ENCODE assay signal across 8 cellular contexts in the genomic region with DNA sequence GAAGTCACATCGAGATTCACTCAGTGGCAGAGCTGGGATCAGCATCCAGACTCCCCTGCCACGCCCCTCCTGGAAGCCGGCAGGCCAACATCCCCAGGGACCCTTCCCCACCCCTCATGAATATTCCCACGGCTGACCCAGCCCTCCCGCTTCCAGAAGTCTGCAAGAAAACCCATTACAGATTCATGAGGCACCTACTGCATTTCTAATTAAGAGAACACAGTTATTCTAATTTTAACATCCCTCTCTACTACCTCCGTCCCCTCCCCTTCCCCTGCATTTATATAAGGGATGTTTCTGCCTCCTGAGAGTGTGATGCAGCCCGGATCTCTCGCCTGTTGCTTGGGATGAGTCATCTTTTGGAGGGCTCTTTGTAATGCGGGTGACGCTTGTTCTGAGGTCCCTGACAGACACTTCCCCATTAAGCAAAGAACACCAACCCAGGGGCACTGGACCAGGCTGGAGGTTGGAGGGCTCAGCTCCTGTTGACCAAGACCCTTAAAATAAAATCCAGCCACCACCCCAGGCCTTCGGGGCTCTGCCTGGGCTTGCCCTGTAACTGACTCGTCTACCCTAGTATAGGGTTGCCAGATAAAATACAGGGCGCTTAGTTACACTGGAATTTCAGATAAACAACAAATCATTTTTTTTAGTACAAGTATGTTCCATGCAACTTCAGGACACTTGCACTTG.
DNase-seq lines count a peak whose midpoint lies in the region; ATAC-seq and TF ChIP-seq lines count a peak whose summit lies in the region.

No MANE protein-coding gene starts in this region.

- H3K27me3 ChIP-seq in right cardiac atrium (ENCODE audit: control insufficient read depth, insufficient read depth) (no peaks in the 10 kb centered on the region), esophagus muscularis mucosa (peaks cover 0 to 6% (median 0%) of the 10 kb centered on the region in 4 donors)

- H3K27ac ChIP-seq in right cardiac atrium (ENCODE audit: low read length) (no peak overlapping the region), esophagus muscularis mucosa (replicated peaks in 1 of 4) (no peak overlapping the region)

- peak; percentile 75 for ATAC-seq in HG02759 (IDR thresholded peaks at IDR 0.05; ENCODE audit: unreplicated experiment)
- ATAC-seq in right cardiac atrium, result peak; percentile 59 to 77
- ATAC-seq in GM19397 (IDR thresholded peaks at IDR 0.05; ENCODE audit: unreplicated experiment), result no peak

- H3K9me3 ChIP-seq in right cardiac atrium (ENCODE audit: control insufficient read depth, low read length) (no peaks in the 10 kb centered on the region), esophagus muscularis mucosa (no peaks in the 10 kb centered on the region)

- TF ChIP-seq POLR2A in esophagus muscularis mucosa (IDR thresholded peaks at IDR 0.05; ENCODE audit: low read depth), result no peak

- TF ChIP-seq EP300 in esophagus muscularis mucosa (IDR thresholded peaks at IDR 0.05), result no peak

- intact Hi-C loops in right cardiac atrium (cut with DNase I), result loop anchor here in 1 of 4 donors (10.0 kb wide), 1 partner anchor 197 kb away; no protein-coding TSS in a partner anchor
- intact Hi-C loops in esophagus muscularis mucosa (cut with DNase I), result no loop called here

- no peak for TF ChIP-seq CTCF in esophagus muscularis mucosa (IDR thresholded peaks at IDR 0.05)

- H3K4me1 ChIP-seq in right cardiac atrium (ENCODE audit: control insufficient read depth, insufficient read depth, low read length) (no peaks in the 10 kb centered on the region), esophagus muscularis mucosa (peaks cover 0 to 11% (median 4%) of the 10 kb centered on the region in 4 donors)

- WGBS in right cardiac atrium, result 22% methylated on average over 13 of the region's 13 CpGs
- WGBS in esophagus muscularis mucosa, result 31% methylated on average over 12 of the region's 13 CpGs

- no peaks in the 10 kb centered on the region for H3K36me3 ChIP-seq in esophagus muscularis mucosa

- peak; percentile 19 for DNase-seq in DMS79 (lab: John Stamatoyannopoulos, UW)
- DNase-seq in SHP77 (lab: John Stamatoyannopoulos, UW), result peak; percentile 39 to 65
- no peak for DNase-seq in right cardiac atrium
- DNase-seq in esophagus muscularis mucosa (ENCODE audit: extremely low spot score), result no peak
- no peak for DNase-seq in activated naive CD4-positive, alpha-beta T cell (lab: John Stamatoyannopoulos, UW)
- DNase-seq in NCI-H128 (lab: John Stamatoyannopoulos, UW; ENCODE audit: unreplicated experiment), result no peak

- H3K4me3 ChIP-seq in right cardiac atrium (ENCODE audit: low read length), result no peak overlapping the region
- H3K4me3 ChIP-seq in esophagus muscularis mucosa, result no peak overlapping the region

Comparison
In these comparisons a context has a peak if more than half of its experiments do, and no peak if none do; other contexts are left out.
1. DNase-seq: peak in DMS79 (single experiment) and SHP77 (2 of 2); none in right cardiac atrium (0 of 3), esophagus muscularis mucosa (single experiment), activated naive CD4-positive, alpha-beta T cell (0 of 4) and NCI-H128 (single experiment).